Comparison of ENCODE assay signal across 4 cellular contexts in genomic region chr7:127879942-127880341, GRCh38.
"Had no signal": no experiment of that assay in that cellular context is flagged by ENCODE, and none has a peak within 500 bp of the region (broad histone marks: within the 10 kb centered on the region; RNA-seq: fewer than 3 reads in every experiment).

No MANE protein-coding gene starts in this region.

- H3K4me2 ChIP-seq: GM23338 had no signal

- H3K27ac ChIP-seq: HL-60 had no signal

- H3K4me3 ChIP-seq: GM23338 had no signal

- DNase-seq: H9, HCEC 1CT had no signal

- H2AFZ ChIP-seq: GM23338 had no signal
